ENCODE assay signal across 10 cellular contexts in genomic region chr5:68250662-68251298, GRCh38. TPM values are rescaled to one million over a fixed set of nuclear protein-coding genes. Genes with fewer than 3 reads are reported as not detected.
DNase-seq lines count a peak whose midpoint lies in the region; ATAC-seq, FAIRE-seq and TF ChIP-seq lines count a peak whose summit lies in the region.
"Had no signal": no experiment of that assay in that cellular context is flagged by ENCODE, and none has a peak within 500 bp of the region (broad histone marks: within the 10 kb centered on the region; RNA-seq: fewer than 3 reads in every experiment).

No MANE protein-coding gene starts in this region.

- ATAC-seq in T-helper 17 cell, result no peak
- ATAC-seq in pancreas, result no peak
- ATAC-seq in HG03159 (IDR thresholded peaks at IDR 0.05; ENCODE audit: unreplicated experiment), result no peak

- no peaks in the 10 kb centered on the region for H3K27me3 Mint-ChIP-seq in T-helper 17 cell

- H3K27ac ChIP-seq in GM23248, result no peak overlapping the region
- H3K27ac ChIP-seq in hepatocyte, result peak overlapping the region; percentile 79
- peak overlapping the region; percentile 0 for H3K27ac ChIP-seq in smooth muscle cell (ENCODE audit: low read depth)
- H3K27ac ChIP-seq in pancreas, result peak overlapping the region in 1 of 4 donors; percentile 0

- H3K4me3 ChIP-seq in GM23248 (no peak overlapping the region), hepatocyte (no peak overlapping the region), smooth muscle cell (no peak overlapping the region), pancreas (no peak overlapping the region)

- peaks cover 49% of the 10 kb centered on the region for H3K4me1 ChIP-seq in GM23248 (ENCODE audit: insufficient read depth)
- H3K4me1 ChIP-seq in hepatocyte (ENCODE audit: insufficient read depth), result peaks cover 56% of the 10 kb centered on the region
- peaks cover 17% of the 10 kb centered on the region for H3K4me1 ChIP-seq in smooth muscle cell (ENCODE audit: low read depth)
- peaks cover 0 to 22% (median 0%) of the 10 kb centered on the region in 3 donors for H3K4me1 ChIP-seq in pancreas

- intact Hi-C loops in pancreas (cut with DNase I), result loop anchor here in 1 of 3 donors (10.0 kb wide), 1 partner anchor 1006 kb away; no protein-coding TSS in a partner anchor

- H3K9ac ChIP-seq in GM23248, result 0 out of 2 replicates have a peak overlapping the region, but pooled peaks have one; percentile 1
- no peak overlapping the region for H3K9ac ChIP-seq in smooth muscle cell (ENCODE audit: low read depth)

- H3F3A ChIP-seq in GM23248 (ENCODE audit: insufficient read depth), result peaks cover 38% of the 10 kb centered on the region
- H3F3A ChIP-seq in smooth muscle cell (ENCODE audit: low read depth), result no peaks in the 10 kb centered on the region

- H3K79me2 ChIP-seq in GM23248 (ENCODE audit: insufficient read depth) (peaks cover 87% of the 10 kb centered on the region), hepatocyte (peaks cover 98% of the 10 kb centered on the region), smooth muscle cell (ENCODE audit: low read depth) (peaks cover 37% of the 10 kb centered on the region)

- FAIRE-seq in pancreas (lab: Jason Lieb, UNC), result no peak

- WGBS in GM23248 (ENCODE audit: low coverage in 1 of 2, low lambda C conversion rate in 2 of 2, missing lambda C conversion rate in 2 of 2), 2 experiments, result 44 to 50% methylated on average over 5 of the region's 5 CpGs
- 56% methylated on average over 5 of the region's 5 CpGs for WGBS in hepatocyte (ENCODE audit: low lambda C conversion rate, missing lambda C conversion rate)
- 47% methylated on average over 5 of the region's 5 CpGs for WGBS in smooth muscle cell (ENCODE audit: low lambda C conversion rate)
- 67 to 69% methylated on average over 5 of the region's 5 CpGs for WGBS in pancreas, 2 donors

- H3K4me3 Mint-ChIP-seq in T-helper 17 cell, result peak overlapping the region; percentile 74

- H3K9me3 ChIP-seq in GM23248 (ENCODE audit: low read depth) (no peaks in the 10 kb centered on the region), T-helper 17 cell (ENCODE audit: control insufficient read depth, low read length, poor library complexity, severe bottlenecking) (no peaks in the 10 kb centered on the region), hepatocyte (ENCODE audit: low read depth) (no peaks in the 10 kb centered on the region), smooth muscle cell (replicated peaks; ENCODE audit: low read depth) (no peaks in the 10 kb centered on the region), pancreas (no peaks in the 10 kb centered on the region)

- no peak overlapping the region for H2AFZ ChIP-seq in GM23248
- no peak overlapping the region for H2AFZ ChIP-seq in hepatocyte
- no peak overlapping the region for H2AFZ ChIP-seq in smooth muscle cell (ENCODE audit: low read depth)

- TF ChIP-seq CTCF in hepatocyte (IDR thresholded peaks at IDR 0.05; ENCODE audit: poor library complexity) (no peak), smooth muscle cell (IDR thresholded peaks at IDR 0.05; ENCODE audit: borderline replicate concordance, insufficient read depth, poor library complexity, severe bottlenecking) (no peak), pancreas (IDR thresholded peaks at IDR 0.05) (no peak)

- in situ Hi-C loops in GM23248 (cut with MboI), result loop anchor here (10.0 to 25.0 kb wide), 2 partner anchors 588 to 1006 kb away; no protein-coding TSS in a partner anchor

- H3K27me3 ChIP-seq in GM23248 (replicated peaks; ENCODE audit: insufficient read depth), result no peaks in the 10 kb centered on the region
- no peaks in the 10 kb centered on the region for H3K27me3 ChIP-seq in hepatocyte
- H3K27me3 ChIP-seq in smooth muscle cell (ENCODE audit: low read depth), result no peaks in the 10 kb centered on the region
- H3K27me3 ChIP-seq in pancreas, result no peaks in the 10 kb centered on the region

- H3K4me1 Mint-ChIP-seq in T-helper 17 cell, result peaks cover 66% of the 10 kb centered on the region

- H3K36me3 Mint-ChIP-seq in T-helper 17 cell (ENCODE audit: low read depth), result no peaks in the 10 kb centered on the region

- H3K36me3 ChIP-seq in GM23248 (ENCODE audit: low read depth) (no peaks in the 10 kb centered on the region), hepatocyte (replicated peaks; ENCODE audit: insufficient read depth, low read depth) (no peaks in the 10 kb centered on the region), smooth muscle cell (ENCODE audit: low read depth) (no peaks in the 10 kb centered on the region), pancreas (no peaks in the 10 kb centered on the region)

- H3K4me2 ChIP-seq in GM23248 (ENCODE audit: unreplicated experiment) (no peak overlapping the region), hepatocyte (peak overlapping the region; percentile 23), smooth muscle cell (peak overlapping the region; percentile 50)

- DNase-seq in GM23248 (no peak), T-helper 17 cell (no peak), hepatocyte (ENCODE audit: low spot score) (no peak), smooth muscle cell (lab: John Stamatoyannopoulos, UW; ENCODE audit: unreplicated experiment) (no peak), pancreas (no peak), pons (ENCODE audit: low spot score) (no peak)
- DNase-seq in activated CD8-positive, alpha-beta memory T cell treated with anti-CD3 and anti-CD28 coated beads, Interleukin-2, amount 50 U/mL, for 4 hours, result no peak
- DNase-seq: GDM1, NCI-H446 had no signal

- H3K9me2 ChIP-seq in GM23248 (ENCODE audit: insufficient read depth), result no peaks in the 10 kb centered on the region
- no peaks in the 10 kb centered on the region for H3K9me2 ChIP-seq in hepatocyte (replicated peaks; ENCODE audit: insufficient read depth)

- H4K20me1 ChIP-seq in GM23248 (ENCODE audit: insufficient read depth) (no peaks in the 10 kb centered on the region), hepatocyte (ENCODE audit: insufficient read depth, poor library complexity, severe bottlenecking) (peaks cover 35% of the 10 kb centered on the region), smooth muscle cell (ENCODE audit: low read depth) (peaks cover 15% of the 10 kb centered on the region)

- H3K27ac Mint-ChIP-seq in T-helper 17 cell, result peak overlapping the region; percentile 94

RNA-seq across cellular contexts. Expression of gene PIK3R1, which starts 35.2 kb away (rescaled TPM):
- 14.4 and 28.3 TPM in 2 replicates for total RNA-seq in GM23248 (2014; rRNA removed; shearing (Covaris generic))
- 8.4 and 9.7 TPM in 2 replicates for polyA plus RNA-seq in GM23248 (2016; fragmentation: Nextera tagmentation; extraction: Ambion mirVana)
- 100 to 1,000 TPM; 212 to 306 TPM for total RNA-seq in T-helper 17 cell
- 86.3 and 109 TPM in 2 replicates for total RNA-seq in hepatocyte
- polyA plus RNA-seq in hepatocyte, result 36.4 and 38.9 TPM in 2 replicates
- total RNA-seq in smooth muscle cell, result 33.2 and 63.6 TPM in 2 replicates
- polyA plus RNA-seq in smooth muscle cell, result 5.3 and 7.5 TPM in 2 replicates
- total RNA-seq in pancreas, result 10 to 100 TPM; 14.4 to 31.5 (median 20.1) TPM
- 1 to 10 TPM; 4.2 to 6.3 TPM for polyA plus RNA-seq in pancreas
